Comparison of ENCODE assay signal across 1 cellular context in the genomic region with DNA sequence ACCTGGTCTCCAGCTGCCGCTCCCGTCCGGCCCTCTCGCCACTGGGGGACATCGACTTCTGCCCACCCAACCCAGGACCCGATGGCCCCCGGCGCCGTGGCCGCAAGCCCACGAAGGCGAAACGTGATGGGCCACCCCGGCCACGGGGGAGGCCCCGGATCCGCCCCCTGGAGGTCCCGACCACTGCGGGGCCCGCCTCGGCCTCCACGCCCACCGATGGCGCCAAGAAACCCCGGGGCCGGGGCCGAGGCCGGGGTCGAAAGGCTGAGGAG.
TF ChIP-seq lines count a peak whose summit lies in the region.

No MANE protein-coding gene starts in this region.

TF ChIP-seq in K562, 482 proteins besides CTCF, POLR2A, EP300 and RAD21:
- TF ChIP-seq RBFOX2 (IDR thresholded peaks at IDR 0.05; ENCODE audit: low read depth, low read length) (0 out of 2 replicates have a peak, but pooled peaks have one; percentile 11), FIP1L1 (IDR thresholded peaks at IDR 0.05; ENCODE audit: low read depth, low read length, poor library complexity, severe bottlenecking) (peak; percentile 34), POLR2G (IDR thresholded peaks at IDR 0.05; ENCODE audit: low read depth, low read length) (0 out of 2 replicates have a peak, but pooled peaks have one; percentile 14), FOXA3 (CRISPR knock-in tag; conservative IDR thresholded peaks at IDR 0.05 in 1 of 2, IDR thresholded peaks at IDR 0.05 in 1 of 2) (no peak), HDAC3 (IDR thresholded peaks at IDR 0.05; ENCODE audit: borderline replicate concordance, partially characterized antibody) (no peak)
